ENCODE assay signal across 17 cellular contexts in the genomic region with DNA sequence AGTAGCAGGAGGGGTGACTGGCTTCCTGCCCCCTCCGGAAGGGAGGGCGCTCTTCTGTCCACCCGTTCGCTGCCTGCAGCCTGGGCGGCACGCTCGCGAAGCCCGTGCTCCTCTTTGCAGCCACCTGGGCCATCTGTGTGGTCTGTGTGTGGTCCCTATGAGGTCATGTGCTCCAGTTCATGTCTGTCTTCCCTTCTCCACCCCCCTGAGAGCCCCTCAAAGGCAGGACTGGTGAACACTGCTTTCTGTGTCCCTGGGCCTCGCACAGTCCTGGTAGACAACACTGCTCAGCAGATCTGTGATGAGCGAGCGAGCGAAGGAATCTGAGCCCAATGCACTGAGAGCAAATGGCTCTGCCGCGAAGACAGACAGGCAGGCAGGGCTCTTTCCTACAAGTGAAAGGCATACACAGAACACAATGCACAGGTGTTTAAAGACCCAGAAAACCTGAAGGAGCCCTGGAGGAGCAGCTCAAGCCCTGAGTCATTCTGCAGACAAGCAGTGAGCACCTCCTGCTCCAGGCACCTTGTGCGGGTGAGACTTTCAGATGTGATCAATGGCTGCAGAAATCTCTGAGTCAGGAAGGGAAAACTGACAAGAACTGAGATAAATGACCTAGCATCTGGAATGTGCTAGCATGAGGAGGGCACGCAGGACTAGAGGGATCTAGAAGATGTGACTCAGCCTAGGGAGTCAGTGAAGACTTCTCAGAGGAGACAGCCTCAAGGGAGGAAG. TPM values are rescaled to one million over a fixed set of nuclear protein-coding genes. Genes with fewer than 3 reads are reported as not detected.
A peak's percentile ranks its signal among the peaks of the same experiment; 100 is the strongest.
DNase-seq lines count a peak whose midpoint lies in the region; ATAC-seq and TF ChIP-seq lines count a peak whose summit lies in the region.
"Had no signal": no experiment of that assay in that cellular context is flagged by ENCODE, and none has a peak within 500 bp of the region (broad histone marks: within the 10 kb centered on the region; RNA-seq: fewer than 3 reads in every experiment).

No MANE protein-coding gene starts in this region.

- no peak for ATAC-seq in HG02763 (IDR thresholded peaks at IDR 0.05; ENCODE audit: unreplicated experiment)
- no peak for ATAC-seq in activated CD4-positive, CD25-positive, alpha-beta regulatory T cell treated with anti-CD3 and anti-CD28 coated beads, Interleukin-2, amount 50 U/mL, for 24 hours
- ATAC-seq: lower lobe of right lung; pancreas; stimulated activated naive B cell treated with anti-CD40 and anti-IgM and Interleukin-4, amounts not matched to agents 10 μg/mL and 1 μg/mL and 100 μg/mL, for 72 hours had no signal

- CTCF ChIA-PET in GM10248 (lab: Yijun Ruan, JAX) = interaction anchor here (0.6 to 2.7 kb wide), 2 partner anchors 22 to 32 kb away, joined by 3 to 9 read pairs; no protein-coding TSS in a partner anchor

- POLR2A ChIA-PET in GM10248 (lab: Yijun Ruan, JAX) = no interaction called here

- peak; percentile 40 for DNase-seq in AG20443 (ENCODE audit: low spot score)
- peak; percentile 74 for DNase-seq in M059J (ENCODE audit: low read depth)
- peak; percentile 38 for DNase-seq in choroid plexus epithelial cell (ENCODE audit: low read depth)
- peak; percentile 68 for DNase-seq in mesenteric fat pad (ENCODE audit: low spot score)
- no peak for DNase-seq in GM10248 (ENCODE audit: extremely low spot score)
- no peak for DNase-seq in NCI-H774 (lab: John Stamatoyannopoulos, UW)
- DNase-seq: activated CD8-positive, alpha-beta memory T cell treated with anti-CD3 and anti-CD28 coated beads, Interleukin-2, amount 50 U/mL, for 48 hours; effector CD4-positive, alpha-beta T cell; lower lobe of right lung; NCI-H146; NCI-H524 treated with DMSO at 0.1 percent for 48 hours; pancreas; SHP77; stimulated activated naive B cell treated with anti-CD40 and anti-IgM and Interleukin-4, amounts not matched to agents 10 μg/mL and 1 μg/mL and 100 μg/mL, for 72 hours had no signal

- TF ChIP-seq CTCF in choroid plexus epithelial cell (conservative IDR thresholded peaks at IDR 0.05; ENCODE audit: low read depth, low read length) = no peak
- no peak for TF ChIP-seq CTCF in GM10248 (IDR thresholded peaks at IDR 0.05; ENCODE audit: control extremely low read depth, extremely low read depth, low read depth, missing control alignments)

- no peak overlapping the region for H3K4me3 ChIP-seq in choroid plexus epithelial cell (ENCODE audit: low read depth, low read length)
- H3K4me3 ChIP-seq: hepatocyte, lower lobe of right lung, pancreas had no signal

RNA-seq across cellular contexts. Expression of a gene that starts 27.1 kb away (rescaled TPM):
- total RNA-seq in M059J (2014; rRNA removed; shearing (Covaris generic)) = 1.3 and 3.0 TPM in 2 replicates
- 1.3 TPM for total RNA-seq in mesenteric fat pad

Comparison
In these comparisons a context has a peak if more than half of its experiments do, and no peak if none do; other contexts are left out.
1. DNase-seq: peak in AG20443 (single experiment), M059J (single experiment), choroid plexus epithelial cell (single experiment) and mesenteric fat pad (single experiment); none in GM10248 (single experiment) and NCI-H774 (single experiment).